ENCODE assay signal across 15 cellular contexts in the genomic region with DNA sequence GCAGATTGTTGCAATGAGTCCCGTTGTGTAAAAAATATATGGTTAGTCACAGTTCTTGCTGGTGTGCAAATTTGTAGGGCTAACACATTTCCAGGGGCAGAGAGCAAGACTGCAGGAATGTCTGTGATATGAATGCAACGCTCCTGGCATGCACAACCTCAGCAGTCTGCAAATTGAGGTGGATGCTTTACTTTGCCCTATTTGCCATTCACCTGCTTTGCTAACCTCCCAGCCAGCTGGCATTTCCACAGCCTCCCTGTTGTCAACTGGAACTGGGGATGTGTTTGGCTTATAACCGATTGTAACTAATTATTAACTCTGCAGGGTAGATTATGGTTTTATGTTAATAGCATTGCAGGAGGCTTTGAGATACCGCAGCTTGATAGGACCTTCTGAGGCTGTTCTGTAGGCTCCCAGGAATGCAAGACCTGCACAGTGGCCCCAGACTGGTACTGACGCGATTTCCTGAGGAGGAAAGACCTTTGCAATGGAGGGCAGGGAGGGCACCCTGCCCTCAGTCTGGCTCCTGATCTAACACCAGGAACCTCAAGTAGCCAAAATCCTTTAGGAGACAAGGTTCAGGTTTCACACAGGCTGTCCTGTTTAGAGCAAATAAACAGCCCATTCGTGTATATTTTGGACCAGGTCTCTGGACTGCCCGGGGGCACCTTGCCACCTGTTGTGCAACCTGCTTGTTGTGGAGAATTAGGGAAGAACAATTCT. TPM values are rescaled to one million over a fixed set of nuclear protein-coding genes. Genes with fewer than 3 reads are reported as not detected.
DNase-seq lines count a peak whose midpoint lies in the region; ATAC-seq, FAIRE-seq and TF ChIP-seq lines count a peak whose summit lies in the region.
"Had no signal": no experiment of that assay in that cellular context is flagged by ENCODE, and none has a peak within 500 bp of the region (broad histone marks: within the 10 kb centered on the region; RNA-seq: fewer than 3 reads in every experiment).

No MANE protein-coding gene starts in this region.

- no peak overlapping the region for H2BK5ac ChIP-seq in IMR-90 (ENCODE audit: low read depth, low read length, poor library complexity, severe bottlenecking)

- H3K23ac ChIP-seq in IMR-90 (ENCODE audit: low read depth, low read length): 0 out of 2 replicates have a peak overlapping the region, but pooled peaks have one; percentile 18

- TF ChIP-seq RAD21 in IMR-90 (IDR thresholded peaks at IDR 0.05; ENCODE audit: low read length) (no peak), HepG2 (CRISPR knock-in tag; IDR thresholded peaks at IDR 0.05) (no peak)

- H4K5ac ChIP-seq in IMR-90 (ENCODE audit: low read depth, low read length): no peak overlapping the region

- H3K9me3 ChIP-seq in IMR-90 (ENCODE audit: control insufficient read depth, insufficient read depth, low read length): no peaks in the 10 kb centered on the region
- H3K9me3 ChIP-seq in HepG2 (ENCODE audit: low read length): no peaks in the 10 kb centered on the region

- H3K27me3 ChIP-seq in IMR-90 (ENCODE audit: control insufficient read depth, insufficient read depth, low read length) (peaks cover 5% of the 10 kb centered on the region; the same call in 1 of the 2 replicates), brain microvascular endothelial cell (replicated peaks) (no peaks in the 10 kb centered on the region), HepG2 (ENCODE audit: control insufficient read depth in 1 of 2, insufficient read depth in 2 of 2, low read length in 2 of 2) (no peaks in the 10 kb centered on the region)

- no peak overlapping the region; the same call in 1 of the 2 replicates for H2BK20ac ChIP-seq in IMR-90 (ENCODE audit: low read depth, low read length)

- H2AFZ ChIP-seq in IMR-90 (replicated peaks; ENCODE audit: low read length, poor library complexity) (no peak overlapping the region), HepG2 (ENCODE audit: low read length) (no peak overlapping the region)
- H2AFZ ChIP-seq: GM23248 had no signal

- no peak overlapping the region for H3K56ac ChIP-seq in IMR-90 (ENCODE audit: extremely low read depth, insufficient read depth, low read length)

- H3K18ac ChIP-seq in IMR-90 (ENCODE audit: low read depth, low read length): no peak overlapping the region

- TF ChIP-seq POLR2A in IMR-90 (IDR thresholded peaks at IDR 0.05; ENCODE audit: low read depth, low read length) (no peak), HepG2 (IDR thresholded peaks at IDR 0.05; ENCODE audit: insufficient read depth in 1 of 2, low read depth in 2 of 2, low read length in 2 of 2) (no peak)

- TF ChIP-seq CTCF in 22Rv1 (IDR thresholded peaks at IDR 0.05) (no peak), IMR-90 (conservative IDR thresholded peaks at IDR 0.05; ENCODE audit: low read depth, low read length) (no peak), brain microvascular endothelial cell (IDR thresholded peaks at IDR 0.05; ENCODE audit: low read depth, low read length, missing control alignments) (no peak), HepG2 (CRISPR knock-in tag; IDR thresholded peaks at IDR 0.05) (no peak)

- H4K91ac ChIP-seq in IMR-90 (ENCODE audit: insufficient read depth, low read depth, low read length): no peak overlapping the region

- FAIRE-seq in HepG2 (lab: Jason Lieb, UNC): no peak

- H3K4me2 ChIP-seq in IMR-90 (ENCODE audit: low read depth, low read length) (no peak overlapping the region), HepG2 (ENCODE audit: low read depth, low read length) (peak overlapping the region; percentile 56)

- no peak overlapping the region for H3K4ac ChIP-seq in IMR-90 (ENCODE audit: low read depth, low read length)

- dilution Hi-C loops in IMR-90 (cut with HindIII; ENCODE audit: low sequenced_read_pairs, unreplicated experiment): no loop called here

- POLR2A ChIA-PET in IMR-90 (lab: Charles Lee; ENCODE audit: unreplicated experiment): interaction anchor here (0.6 kb wide), 1 partner anchor 143 kb away, joined by 3 read pairs; no protein-coding TSS in a partner anchor
- POLR2A ChIA-PET in HepG2 (lab: Yijun Ruan, JAX): interaction anchor here (1.0 to 2.3 kb wide), 7 partner anchors 11 to 49 kb away, joined by 3 to 17 read pairs (median 5); no protein-coding TSS in a partner anchor

- TF ChIP-seq EP300 in HepG2 (IDR thresholded peaks at IDR 0.05; ENCODE audit: low read depth in 2 of 2, low read length in 2 of 2): no peak; a peak in 1 of 4 replicates
- no peak; the same call in 1 of the 2 replicates for TF ChIP-seq EP300 in HepG2 (CRISPR knock-in tag; IDR thresholded peaks at IDR 0.05; ENCODE audit: borderline replicate concordance)

- in situ Hi-C loops in IMR-90 (cut with MboI; ENCODE audit: low sequenced_read_pairs) (no loop called here), brain microvascular endothelial cell (cut with HindIII; ENCODE audit: low pct_ligation_motif_present, low sequenced_read_pairs) (no loop called here), HepG2 (cut with HindIII; ENCODE audit: extremely low pct_ligation_motif_present, low pct_unique_long_range_greater_than_20kb) (no loop called here)

- ATAC-seq in IMR-90 (ENCODE audit: low read depth): peak; percentile 33; the same call in 1 of the 2 replicates
- ATAC-seq in HepG2: peak; percentile 79
- no peak for ATAC-seq in GM19324 (IDR thresholded peaks at IDR 0.05; ENCODE audit: low FRiP score, unreplicated experiment)
- ATAC-seq: natural killer cell had no signal

- no peak overlapping the region for H2BK15ac ChIP-seq in IMR-90 (ENCODE audit: low read depth, low read length)

- no peaks in the 10 kb centered on the region; the same call in 1 of the 2 replicates for H3K9me1 ChIP-seq in IMR-90 (ENCODE audit: insufficient read depth, low read length)

- DNase-seq in IMR-90 (peak; percentile 44), brain microvascular endothelial cell (peak; percentile 69), HepG2 (ENCODE audit: low spot score) (peak; percentile 90), NCI-H774 (lab: John Stamatoyannopoulos, UW) (no peak), NCI-H2196 (lab: John Stamatoyannopoulos, UW; ENCODE audit: unreplicated experiment) (no peak)
- no peak for DNase-seq in effector CD8-positive, alpha-beta T cell (lab: John Stamatoyannopoulos, UW)
- DNase-seq: activated T-cell treated with anti-CD3 and anti-CD28 coated beads, Interleukin-2, amount 50 U/mL, for 1 hour; effector memory CD4-positive, alpha-beta T cell; islet precursor cell; Kasumi-1; natural killer cell; NCI-H2029 had no signal

- H2BK120ac ChIP-seq in IMR-90 (ENCODE audit: low read depth, low read length): no peak overlapping the region

- H3K27ac ChIP-seq in 22Rv1: peak overlapping the region; percentile 96
- H3K27ac ChIP-seq in IMR-90 (ENCODE audit: insufficient read depth, low read length): no peak overlapping the region
- H3K27ac ChIP-seq in brain microvascular endothelial cell: peak overlapping the region; percentile 10
- H3K27ac ChIP-seq in HepG2 (ENCODE audit: extremely low read length, insufficient read depth, low read length): peak overlapping the region; percentile 41
- H3K27ac ChIP-seq: GM23248 had no signal

- H3K36me3 ChIP-seq in IMR-90 (ENCODE audit: control insufficient read depth, insufficient read depth, low read length) (no peaks in the 10 kb centered on the region), brain microvascular endothelial cell (replicated peaks) (no peaks in the 10 kb centered on the region), HepG2 (replicated peaks in 1 of 2; ENCODE audit: control insufficient read depth in 1 of 2, insufficient read depth in 2 of 2, low read length in 2 of 2) (no peaks in the 10 kb centered on the region)

- H4K20me1 ChIP-seq in IMR-90 (ENCODE audit: insufficient read depth, low read length) (no peaks in the 10 kb centered on the region), HepG2 (ENCODE audit: insufficient read depth, low read length) (no peaks in the 10 kb centered on the region)

- no peak overlapping the region for H4K8ac ChIP-seq in IMR-90 (ENCODE audit: low read depth in 2 of 2, low read length in 2 of 2)

- H3K79me1 ChIP-seq in IMR-90 (ENCODE audit: low read depth in 1 of 2, low read length in 2 of 2): no peaks in the 10 kb centered on the region

- BruUV-seq in IMR-90 (replicated peaks; lab: Mats Ljungman, UMichigan): no TSS peak
- BruUV-seq in HepG2 (replicated peaks; lab: Mats Ljungman, UMichigan): no TSS peak

- H3K14ac ChIP-seq in IMR-90 (replicated peaks; ENCODE audit: low read depth, low read length): no peak overlapping the region

- peaks cover 9% of the 10 kb centered on the region for H3K4me1 ChIP-seq in IMR-90 (ENCODE audit: control insufficient read depth, insufficient read depth, low read length)
- peaks cover 81% of the 10 kb centered on the region for H3K4me1 ChIP-seq in HepG2 (ENCODE audit: insufficient read depth, low read length)

- H3K79me2 ChIP-seq in HepG2 (ENCODE audit: insufficient read depth, low read length): no peaks in the 10 kb centered on the region

- no peak overlapping the region for H3K4me3 ChIP-seq in IMR-90 (ENCODE audit: insufficient read depth, low read depth, low read length)
- H3K4me3 ChIP-seq in brain microvascular endothelial cell (ENCODE audit: low read depth, low read length): no peak overlapping the region
- peak overlapping the region in 1 of 3 experiments; percentile 23; a peak in 1 of 6 replicates for H3K4me3 ChIP-seq in HepG2 (replicated peaks in 1 of 3; ENCODE audit: insufficient read depth in 1 of 3, low read depth in 2 of 3, low read length in 3 of 3)
- H3K4me3 ChIP-seq: GM23248 had no signal

- no peak overlapping the region for H3K9ac ChIP-seq in IMR-90 (ENCODE audit: low read depth, low read length)
- no peak overlapping the region; the same call in 1 of the 2 replicates for H3K9ac ChIP-seq in HepG2 (ENCODE audit: insufficient read depth, low read depth, low read length)
- H3K9ac ChIP-seq: GM23248 had no signal

- no peak overlapping the region for H2AK9ac ChIP-seq in IMR-90 (replicated peaks; ENCODE audit: low read depth, low read length, poor library complexity)

- CTCF ChIA-PET in IMR-90 (lab: Yijun Ruan, JAX): no interaction called here
- CTCF ChIA-PET in HepG2 (lab: Yijun Ruan, JAX; ENCODE audit: low intra/inter-chr PET ratio, low total read pairs): no interaction called here

- WGBS in IMR-90 (ENCODE audit: extremely low coverage in 2 of 2, insufficient read length in 1 of 2), 2 experiments: 75% methylated on average over 5 of the region's 8 CpGs; no CpG with 5 or more reads in 1 of the 2 experiments
- WGBS in HepG2 (ENCODE audit: low lambda C conversion rate): 2% methylated on average over 6 of the region's 8 CpGs

- no peak overlapping the region for H2AK5ac ChIP-seq in IMR-90 (ENCODE audit: low read depth, low read length)

- intact Hi-C loops in IMR-90 (cut with micrococcal nuclease): no loop called here
- intact Hi-C loops in HepG2 (cut with micrococcal nuclease; ENCODE audit: unreplicated experiment): loop anchor here (2.0 kb wide), 1 partner anchor 19 kb away; no protein-coding TSS in a partner anchor

RNA-seq across cellular contexts. Expression of gene EDN1, which starts 53.4 kb away (rescaled TPM):
- total RNA-seq in IMR-90 (2012; rRNA removed): 5.6 and 8.6 TPM in 2 replicates
- 8.5 and 9.0 TPM in 2 replicates for polyA plus RNA-seq in IMR-90 (2012; rRNA removed)
- 3.2 and 5.6 TPM in 2 replicates for polyA plus RNA-seq in IMR-90 (2012; cell fraction: cytosol; rRNA removed)
- polyA plus RNA-seq in IMR-90 (2012; cell fraction: nucleus; rRNA removed; ENCODE audit: low replicate concordance): 7.5 and 15.6 TPM in 2 replicates
- total RNA-seq in HepG2 (2016; rRNA removed; fragmentation: Illumina TruSeq; extraction: Trizol): 0.15 and 0.21 TPM in 2 replicates
- total RNA-seq in HepG2 (2016; cell fraction: cytosol; rRNA removed; fragmentation: Illumina TruSeq; extraction: Trizol; ENCODE audit: low read depth): 0.10 TPM in 1 of 2 replicates, not detected in the other
- 0.22 TPM in 1 of 2 replicates, not detected in the other for total RNA-seq in HepG2 (2016; cell fraction: insoluble cytoplasmic fraction; rRNA removed; fragmentation: Illumina TruSeq; extraction: Trizol)
- 0.07 and 0.22 TPM in 2 replicates for total RNA-seq in HepG2 (2016; cell fraction: membrane; rRNA removed; fragmentation: Illumina TruSeq; extraction: Trizol)
- 0.25 and 0.53 TPM in 2 replicates for total RNA-seq in HepG2 (2016; cell fraction: nucleus; rRNA removed; fragmentation: Illumina TruSeq; extraction: Trizol)
- polyA plus RNA-seq in HepG2 (2011; rRNA removed): 0.78 and 1.2 TPM in 2 replicates
- 0.50 and 0.72 TPM in 2 replicates for polyA plus RNA-seq in HepG2 (2011; cell fraction: cytosol; rRNA removed)
- 1.3 TPM in 2 replicates for polyA plus RNA-seq in HepG2 (2011; cell fraction: nucleus; rRNA removed)
- polyA plus RNA-seq in HepG2 (2012): 6.0 and 7.3 TPM in 2 replicates
- not detected in 2 replicates for polyA plus RNA-seq in HepG2 (2016; cell fraction: cytosol; fragmentation: Illumina TruSeq; extraction: Trizol; ENCODE audit: low read depth)
- not detected in 2 replicates for polyA plus RNA-seq in HepG2 (2016; cell fraction: insoluble cytoplasmic fraction; fragmentation: Illumina TruSeq; extraction: Trizol; ENCODE audit: low read depth)
- not detected in 2 replicates for polyA plus RNA-seq in HepG2 (2016; cell fraction: membrane; fragmentation: Illumina TruSeq; extraction: Trizol; ENCODE audit: low read depth)
- polyA plus RNA-seq in HepG2 (2016; cell fraction: nucleus; fragmentation: Illumina TruSeq; extraction: Trizol; ENCODE audit: insufficient read depth, low read depth): 0.90 and 1.3 TPM in 2 replicates
- polyA minus RNA-seq in HepG2 (2011; rRNA and poly(A)+ RNA removed; ENCODE audit: low replicate concordance): 1.0 TPM in 2 replicates
- polyA minus RNA-seq in HepG2 (2011; cell fraction: cytosol; rRNA and poly(A)+ RNA removed): 0.30 and 0.88 TPM in 2 replicates
- 0.62 and 0.77 TPM in 2 replicates for polyA minus RNA-seq in HepG2 (2011; cell fraction: nucleus; rRNA and poly(A)+ RNA removed)

Comparison
In these comparisons a context has a peak if more than half of its experiments do, and no peak if none do; other contexts are left out.
1. DNase-seq: peak in IMR-90 (single experiment), brain microvascular endothelial cell (single experiment) and HepG2 (single experiment); none in NCI-H774 (single experiment), NCI-H2196 (single experiment) and effector CD8-positive, alpha-beta T cell (single experiment).